In genomic region chr16:30901201-30902069, GRCh38 we compare ENCODE assay signal across 8 cellular contexts. TPM values are rescaled to one million over a fixed set of nuclear protein-coding genes. Genes with fewer than 3 reads are reported as not detected.
A peak's percentile ranks its signal among the peaks of the same experiment; 100 is the strongest.
DNase-seq lines count a peak whose midpoint lies in the region; ATAC-seq, FAIRE-seq and TF ChIP-seq lines count a peak whose summit lies in the region.

No MANE protein-coding gene starts in this region.

- CTCF ChIA-PET in H1 (lab: Charles Lee; ENCODE audit: partially characterized antibody), result interaction anchor here (0.6 to 6.4 kb wide), 22 partner anchors 8 to 229 kb away, joined by 3 to 69 read pairs (median 4); no protein-coding TSS in a partner anchor

- no peaks in the 10 kb centered on the region for H3K79me1 ChIP-seq in H1 (ENCODE audit: low read depth, low read length)

- H3K4me3 ChIP-seq in DND-41 (ENCODE audit: low read depth in 1 of 2, low read length in 2 of 2), result peak overlapping the region; percentile 5 to 71; a peak in 3 of 4 replicates
- peak overlapping the region; percentile 52 for H3K4me3 ChIP-seq in NT2/D1 (ENCODE audit: insufficient read length, low read depth)
- peak overlapping the region; percentile 36 to 63 (median 40) for H3K4me3 ChIP-seq in H1 (ENCODE audit: extremely low read depth in 1 of 4, insufficient read depth in 2 of 4, low read depth in 3 of 4, low read length in 4 of 4)
- peak overlapping the region; percentile 45 for H3K4me3 ChIP-seq in ovary

- TF ChIP-seq CTCF in DND-41 (IDR thresholded peaks at IDR 0.05; ENCODE audit: borderline replicate concordance, extremely low read depth, low read length, poor library complexity, severe bottlenecking), result no peak
- TF ChIP-seq CTCF in H1 (IDR thresholded peaks at IDR 0.05; ENCODE audit: control extremely low read depth in 1 of 3, insufficient read depth in 1 of 3, low read depth in 1 of 3, low read length in 3 of 3), result no peak
- no peak for TF ChIP-seq CTCF in ovary (IDR thresholded peaks at IDR 0.05)

- peak overlapping the region; percentile 96 for H3K27ac ChIP-seq in DND-41 (ENCODE audit: low read length)
- H3K27ac ChIP-seq in H1 (ENCODE audit: low read depth, low read length), result no peak overlapping the region
- peak overlapping the region; percentile 72 to 81 for H3K27ac ChIP-seq in ovary

- H2AFZ ChIP-seq in DND-41 (ENCODE audit: low read depth, low read length) (peak overlapping the region; percentile 98), H1 (ENCODE audit: low read length) (no peak overlapping the region)

- no peak overlapping the region for H2BK12ac ChIP-seq in H1 (ENCODE audit: low read depth, low read length)

- no peak overlapping the region for H4K91ac ChIP-seq in H1 (replicated peaks; ENCODE audit: insufficient read length, low read length)

- no peak overlapping the region for H4K5ac ChIP-seq in H1 (ENCODE audit: insufficient read length, low read depth, low read length)

- DNase-seq in DND-41 (peak; percentile 29), NT2/D1 (ENCODE audit: low read depth, low spot score) (no peak), H1 (ENCODE audit: low read depth in 1 of 2, low spot score in 2 of 2) (no peak), ovary (no peak), HK-2 (ENCODE audit: unreplicated experiment) (no peak), ecto neural progenitor cell (ENCODE audit: low spot score) (no peak)
- DNase-seq in stimulated activated CD4-positive, alpha-beta T cell treated with anti-CD3 and anti-CD28 coated beads, Interleukin-1b, Interleukin-23, amount 100 ng/mL, for 48 hours, result no peak

- H3K4me1 ChIP-seq in DND-41 (ENCODE audit: insufficient read depth, low read length) (peaks cover 37% of the 10 kb centered on the region), NT2/D1 (ENCODE audit: insufficient read depth, insufficient read length) (peaks cover 3% of the 10 kb centered on the region), H1 (replicated peaks in 1 of 4; ENCODE audit: control insufficient read depth in 3 of 4, insufficient read depth in 4 of 4, low read length in 3 of 4) (peaks cover 2 to 5% (median 4%) of the 10 kb centered on the region in 4 experiments; a peak in 5 of 7 replicates), ovary (ENCODE audit: insufficient read depth) (peaks cover 5% of the 10 kb centered on the region)

- H3K27me3 ChIP-seq in DND-41 (ENCODE audit: insufficient read depth, low read length, poor library complexity) (no peaks in the 10 kb centered on the region), NT2/D1 (ENCODE audit: insufficient read depth, insufficient read length) (no peaks in the 10 kb centered on the region), H1 (replicated peaks in 1 of 4; ENCODE audit: control insufficient read depth in 3 of 4, extremely low read depth in 1 of 4, insufficient read depth in 3 of 4, low read length in 3 of 4) (peaks cover 0 to 19% (median 3%) of the 10 kb centered on the region in 4 experiments; a peak in 4 of 7 replicates), ovary (no peaks in the 10 kb centered on the region)

- no peak overlapping the region for H2BK120ac ChIP-seq in H1 (replicated peaks; ENCODE audit: low read depth, low read length)

- TF ChIP-seq POLR2A in H1 (IDR thresholded peaks at IDR 0.05; ENCODE audit: control extremely low read depth in 1 of 2, low read depth in 2 of 2, low read length in 2 of 2), result no peak
- no peak for TF ChIP-seq POLR2A in ovary (IDR thresholded peaks at IDR 0.05)

- POLR2A ChIA-PET in H1 (lab: Charles Lee; ENCODE audit: partially characterized antibody), result interaction anchor here (0.6 to 2.7 kb wide), 16 partner anchors 9 to 243 kb away, joined by 3 to 23 read pairs (median 4); partner anchors contain the start of genes FBRS, FBXL19 and ZNF629

- no peak for FAIRE-seq in H1 (lab: Jason Lieb, UNC)

- no peak overlapping the region for H3K23ac ChIP-seq in H1 (ENCODE audit: insufficient read length)

- H3K9me3 ChIP-seq in DND-41 (ENCODE audit: insufficient read depth, low read length, severe bottlenecking) (no peaks in the 10 kb centered on the region), NT2/D1 (ENCODE audit: insufficient read depth, low read length) (no peaks in the 10 kb centered on the region), H1 (ENCODE audit: insufficient read depth in 2 of 2, low read depth in 1 of 2, low read length in 1 of 2) (no peaks in the 10 kb centered on the region), ovary (no peaks in the 10 kb centered on the region)

- H3K18ac ChIP-seq in H1 (ENCODE audit: extremely low read depth, low read length), result no peak overlapping the region

- H3K4ac ChIP-seq in H1 (replicated peaks; ENCODE audit: insufficient read length, low read depth, low read length), result no peak overlapping the region

- H3K36me3 ChIP-seq in DND-41 (ENCODE audit: insufficient read depth, low read length) (no peaks in the 10 kb centered on the region), NT2/D1 (ENCODE audit: insufficient read depth, insufficient read length, low read length) (peaks cover 7% of the 10 kb centered on the region), H1 (ENCODE audit: control insufficient read depth in 2 of 4, insufficient read depth in 4 of 4, low read length in 3 of 4) (no peaks in the 10 kb centered on the region), ovary (no peaks in the 10 kb centered on the region)

- H3K23me2 ChIP-seq in H1 (ENCODE audit: low read depth, low read length), result peaks cover 5% of the 10 kb centered on the region; the same call in 1 of the 2 replicates

- H2BK15ac ChIP-seq in H1 (ENCODE audit: low read length), result no peak overlapping the region

- TF ChIP-seq EP300 in H1 (IDR thresholded peaks at IDR 0.05; ENCODE audit: borderline replicate concordance in 1 of 2, low read depth in 2 of 2, low read length in 2 of 2) (no peak), ovary (IDR thresholded peaks at IDR 0.05) (no peak)

- no peak for TF ChIP-seq RAD21 in H1 (IDR thresholded peaks at IDR 0.05 in 1 of 2, conservative IDR thresholded peaks at IDR 0.05 in 1 of 2; ENCODE audit: low read depth in 2 of 2, low read length in 2 of 2)

- ATAC-seq in DND-41 (ENCODE audit: insufficient read depth, low read depth), result no peak
- ATAC-seq in HG03045 (IDR thresholded peaks at IDR 0.05; ENCODE audit: unreplicated experiment), result no peak

- no peak overlapping the region for H2BK20ac ChIP-seq in H1 (ENCODE audit: low read length)

- 20% methylated on average over 7 of the region's 12 CpGs; no CpG with 5 or more reads in 1 of the 2 experiments for WGBS in H1 (ENCODE audit: extremely low coverage in 1 of 2, insufficient coverage in 1 of 2, insufficient read length in 1 of 2, insufficient replicate concordance in 2 of 2, low coverage in 1 of 2, low lambda C conversion rate in 2 of 2, missing lambda C conversion rate in 1 of 2), 2 experiments
- WGBS in ovary, 3 donors, result 5 to 11% (median 11%) methylated on average over 12 of the region's 12 CpGs

- no peak overlapping the region; the same call in 1 of the 2 replicates for H4K8ac ChIP-seq in H1 (ENCODE audit: extremely low read depth, insufficient read depth, low read length)

- H2BK5ac ChIP-seq in H1 (ENCODE audit: low read depth, low read length), result no peak overlapping the region

- H3K79me2 ChIP-seq in DND-41 (ENCODE audit: insufficient read depth, low read length), result peaks cover 2% of the 10 kb centered on the region; the same call in 1 of the 2 replicates
- H3K79me2 ChIP-seq in H1 (ENCODE audit: control insufficient read depth in 1 of 2, insufficient read depth in 2 of 2, low read length in 2 of 2), result no peaks in the 10 kb centered on the region

- no peak overlapping the region for H3K14ac ChIP-seq in H1 (ENCODE audit: insufficient read length)

- H3K4me2 ChIP-seq in DND-41 (ENCODE audit: insufficient read depth, low read length) (peak overlapping the region; percentile 91), H1 (ENCODE audit: insufficient read depth in 1 of 2, low read depth in 2 of 2, low read length in 2 of 2) (peak overlapping the region; percentile 49 to 69)

- intact Hi-C loops in ovary (cut with DNase I), result loop anchor here in 1 of 4 donors (5.0 kb wide), 1 partner anchor 54 kb away; no protein-coding TSS in a partner anchor

- no peak overlapping the region for H3K56ac ChIP-seq in H1 (replicated peaks; ENCODE audit: insufficient read length, low read depth, low read length)

- no peak overlapping the region for H2AK5ac ChIP-seq in H1 (ENCODE audit: low read depth, low read length)

- peak overlapping the region; percentile 80 for H3K9ac ChIP-seq in DND-41 (ENCODE audit: low read depth, low read length)
- peak overlapping the region; percentile 84 for H3K9ac ChIP-seq in NT2/D1 (ENCODE audit: insufficient read length, low read depth)
- no peak overlapping the region for H3K9ac ChIP-seq in H1 (replicated peaks in 1 of 4; ENCODE audit: extremely low read depth in 1 of 4, low read depth in 3 of 4, low read length in 3 of 4)

- H4K20me1 ChIP-seq in DND-41 (ENCODE audit: insufficient read depth, low read length) (no peaks in the 10 kb centered on the region), H1 (replicated peaks in 1 of 2; ENCODE audit: control insufficient read depth in 1 of 2, insufficient read depth in 2 of 2, low read length in 2 of 2) (no peaks in the 10 kb centered on the region)

RNA-seq across cellular contexts. Expression of gene CTF1, which starts 5.0 kb away (rescaled TPM):
- 0.77 and 0.97 TPM in 2 replicates for total RNA-seq in H1 (2021; fragmentation: NEBNext Ultra II Directional; extraction: Animal tissue kit (Norgen Biotek cat#: 25700))
- polyA plus RNA-seq in H1 (2011; rRNA removed) (3.4 and 5.0 TPM in 2 replicates), ovary (10 to 100 TPM in 1 of 2 donors, 1 to 10 TPM in 1; 7.9 to 16.2 TPM)
- 1.3 TPM for polyA plus RNA-seq in H1 (2011; cell fraction: cytosol; rRNA removed)
- 3.2 TPM for polyA plus RNA-seq in H1 (2011; cell fraction: nucleus; rRNA removed)
- polyA plus RNA-seq in H1 (2012, experiment 1 of 2), result 0.50 to 1.1 TPM (median 1.00 TPM) in 4 replicates
- polyA plus RNA-seq in H1 (2012, experiment 2 of 2), result 1.0 TPM
- 1.3 TPM for polyA plus RNA-seq in H1 (2013, experiment 1 of 2)
- 1.6 TPM for polyA plus RNA-seq in H1 (2013, experiment 2 of 2)
- 0.71 and 1.3 TPM in 2 replicates for polyA minus RNA-seq in H1 (2011; rRNA and poly(A)+ RNA removed)
- polyA minus RNA-seq in H1 (2011; cell fraction: cytosol; rRNA and poly(A)+ RNA removed), result 0.66 TPM
- 2.3 TPM for polyA minus RNA-seq in H1 (2011; cell fraction: nucleus; rRNA and poly(A)+ RNA removed)
- 10 to 100 TPM in 5 of 7 donors, 1 to 10 TPM in 2; 7.0 to 22.4 (median 14.4) TPM for total RNA-seq in ovary

RNA-seq across cellular contexts. Expression of gene BCL7C, which starts 7.6 kb away (rescaled TPM):
- 16.5 and 17.2 TPM in 2 replicates for total RNA-seq in H1 (2021; fragmentation: NEBNext Ultra II Directional; extraction: Animal tissue kit (Norgen Biotek cat#: 25700))
- polyA plus RNA-seq in H1 (2011; rRNA removed) (8.6 and 10.9 TPM in 2 replicates), ovary (10 to 100 TPM; 13.3 to 44.1 TPM)
- polyA plus RNA-seq in H1 (2011; cell fraction: cytosol; rRNA removed), result 11.8 TPM
- polyA plus RNA-seq in H1 (2011; cell fraction: nucleus; rRNA removed), result 9.4 TPM
- 7.8 to 12.6 TPM (median 11.7 TPM) in 4 replicates for polyA plus RNA-seq in H1 (2012, experiment 1 of 2)
- 8.9 TPM for polyA plus RNA-seq in H1 (2012, experiment 2 of 2)
- polyA plus RNA-seq in H1 (2013, experiment 1 of 2), result 19.0 TPM
- 19.9 TPM for polyA plus RNA-seq in H1 (2013, experiment 2 of 2)
- 1.2 and 1.8 TPM in 2 replicates for polyA minus RNA-seq in H1 (2011; rRNA and poly(A)+ RNA removed)
- 5.0 TPM for polyA minus RNA-seq in H1 (2011; cell fraction: cytosol; rRNA and poly(A)+ RNA removed)
- 4.0 TPM for polyA minus RNA-seq in H1 (2011; cell fraction: nucleus; rRNA and poly(A)+ RNA removed)
- total RNA-seq in ovary, result 10 to 100 TPM; 34.4 to 54.8 (median 49.0) TPM

RNA-seq across cellular contexts. Expression of gene FBXL19, which starts 21.9 kb away (rescaled TPM):
- 72.2 and 74.8 TPM in 2 replicates for total RNA-seq in H1 (2021; fragmentation: NEBNext Ultra II Directional; extraction: Animal tissue kit (Norgen Biotek cat#: 25700))
- polyA plus RNA-seq in H1 (2011; rRNA removed) (47.2 and 77.3 TPM in 2 replicates), ovary (10 to 100 TPM in 1 of 2 donors, 1 to 10 TPM in 1; 1.6 to 12.4 TPM)
- 36.7 TPM for polyA plus RNA-seq in H1 (2011; cell fraction: cytosol; rRNA removed)
- 70.9 TPM for polyA plus RNA-seq in H1 (2011; cell fraction: nucleus; rRNA removed)
- polyA plus RNA-seq in H1 (2012, experiment 1 of 2), result 35.8 to 54.6 TPM (median 48.7 TPM) in 4 replicates
- 41.4 TPM for polyA plus RNA-seq in H1 (2012, experiment 2 of 2)
- polyA plus RNA-seq in H1 (2013, experiment 1 of 2), result 42.8 TPM
- polyA plus RNA-seq in H1 (2013, experiment 2 of 2), result 45.1 TPM
- polyA minus RNA-seq in H1 (2011; rRNA and poly(A)+ RNA removed), result 9.9 and 13.9 TPM in 2 replicates
- 46.6 TPM for polyA minus RNA-seq in H1 (2011; cell fraction: cytosol; rRNA and poly(A)+ RNA removed)
- 25.4 TPM for polyA minus RNA-seq in H1 (2011; cell fraction: nucleus; rRNA and poly(A)+ RNA removed)
- 10 to 100 TPM; 10.2 to 24.3 (median 15.4) TPM for total RNA-seq in ovary

RNA-seq across cellular contexts. Expression of gene ORAI3, which starts 47.4 kb away (rescaled TPM):
- 8.7 and 10.0 TPM in 2 replicates for total RNA-seq in H1 (2021; fragmentation: NEBNext Ultra II Directional; extraction: Animal tissue kit (Norgen Biotek cat#: 25700))
- polyA plus RNA-seq in H1 (2011; rRNA removed) (24.5 and 26.8 TPM in 2 replicates), ovary (10 to 100 TPM; 26.0 to 27.5 TPM)
- 15.8 TPM for polyA plus RNA-seq in H1 (2011; cell fraction: cytosol; rRNA removed)
- polyA plus RNA-seq in H1 (2011; cell fraction: nucleus; rRNA removed), result 15.7 TPM
- 6.0 to 11.3 TPM (median 9.0 TPM) in 4 replicates for polyA plus RNA-seq in H1 (2012, experiment 1 of 2)
- polyA plus RNA-seq in H1 (2012, experiment 2 of 2), result 10.6 TPM
- polyA plus RNA-seq in H1 (2013, experiment 1 of 2), result 10.8 TPM
- 13.1 TPM for polyA plus RNA-seq in H1 (2013, experiment 2 of 2)
- polyA minus RNA-seq in H1 (2011; rRNA and poly(A)+ RNA removed), result 11.8 and 13.4 TPM in 2 replicates
- 6.5 TPM for polyA minus RNA-seq in H1 (2011; cell fraction: cytosol; rRNA and poly(A)+ RNA removed)
- 8.5 TPM for polyA minus RNA-seq in H1 (2011; cell fraction: nucleus; rRNA and poly(A)+ RNA removed)
- total RNA-seq in ovary, result 10 to 100 TPM; 21.5 to 30.8 (median 24.1) TPM

RNA-seq across cellular contexts. Expression of gene SETD1A, which starts 56.1 kb away (rescaled TPM):
- total RNA-seq in H1 (2021; fragmentation: NEBNext Ultra II Directional; extraction: Animal tissue kit (Norgen Biotek cat#: 25700)), result 29.0 and 29.6 TPM in 2 replicates
- 4.8 and 8.3 TPM in 2 replicates for polyA plus RNA-seq in H1 (2011; rRNA removed)
- 3.2 TPM for polyA plus RNA-seq in H1 (2011; cell fraction: cytosol; rRNA removed)
- 20.7 TPM for polyA plus RNA-seq in H1 (2011; cell fraction: nucleus; rRNA removed)
- 23.3 to 31.8 TPM (median 27.5 TPM) in 4 replicates for polyA plus RNA-seq in H1 (2012, experiment 1 of 2)
- 13.9 TPM for polyA plus RNA-seq in H1 (2012, experiment 2 of 2)
- 18.4 TPM for polyA plus RNA-seq in H1 (2013, experiment 1 of 2)
- 18.0 TPM for polyA plus RNA-seq in H1 (2013, experiment 2 of 2)
- polyA minus RNA-seq in H1 (2011; rRNA and poly(A)+ RNA removed), result 3.2 and 4.1 TPM in 2 replicates
- polyA minus RNA-seq in H1 (2011; cell fraction: cytosol; rRNA and poly(A)+ RNA removed), result 8.7 TPM
- 9.1 TPM for polyA minus RNA-seq in H1 (2011; cell fraction: nucleus; rRNA and poly(A)+ RNA removed)
- total RNA-seq in ovary, result 10 to 100 TPM in 5 of 7 donors, 1 to 10 TPM in 2; 5.0 to 31.8 (median 24.9) TPM
- 10 to 100 TPM in 1 of 2 donors, 1 to 10 TPM in 1; 5.8 to 17.1 TPM for polyA plus RNA-seq in ovary

Comparison
In these comparisons a context has a peak if more than half of its experiments do, and no peak if none do; other contexts are left out.
1. H3K9ac ChIP-seq: peak in DND-41 (single experiment) and NT2/D1 (single experiment); none in H1 (0 of 4).
2. Peak in every context shown above with its lines, with median percentiles within 50 percentile points of each other: H3K4me3 ChIP-seq.